In genomic region chr11:2874963-2875362, GRCh38 we compare ENCODE assay signal across 20 cellular contexts. TPM values are rescaled to one million over a fixed set of nuclear protein-coding genes. Genes with fewer than 3 reads are reported as not detected.
DNase-seq lines count a peak whose midpoint lies in the region; ATAC-seq, FAIRE-seq and TF ChIP-seq lines count a peak whose summit lies in the region.
"Had no signal": no experiment of that assay in that cellular context is flagged by ENCODE, and none has a peak within 500 bp of the region (broad histone marks: within the 10 kb centered on the region; RNA-seq: fewer than 3 reads in every experiment).

No MANE protein-coding gene starts in this region.

- H2BK12ac ChIP-seq in neuronal stem cell (ENCODE audit: low read length): no peak overlapping the region

- no peaks in the 10 kb centered on the region for H3K36me3 Mint-ChIP-seq in activated CD8-positive, alpha-beta T cell treated with anti-CD3 and anti-CD28 coated beads for 36 hours (ENCODE audit: low read depth)
- H3K36me3 Mint-ChIP-seq: CD8-positive, alpha-beta T cell had no signal

- H3K27ac ChIP-seq in HEK293 (ENCODE audit: extremely low read depth, low read depth, low read length) (no peak overlapping the region), K562 (ENCODE audit: extremely low read depth, low read depth, low read length) (no peak overlapping the region), neuronal stem cell (replicated peaks; ENCODE audit: low read length) (no peak overlapping the region)
- H3K27ac ChIP-seq: 22Rv1; A549; BLaER1 treated with 17β-estradiol and CSF1 and Interleukin-3, amounts not matched to agents 10 nM and 100 nM; C4-2B had no signal

- no peak for TF ChIP-seq POLR2A in K562 (conservative IDR thresholded peaks at IDR 0.05)

- H3K36me3 ChIP-seq in HEK293 (ENCODE audit: control insufficient read depth in 2 of 2, insufficient read depth in 1 of 2, low read length in 2 of 2) (no peaks in the 10 kb centered on the region), K562 (ENCODE audit: control insufficient read depth, insufficient read depth, low read length) (no peaks in the 10 kb centered on the region), neuronal stem cell (replicated peaks in 1 of 2; ENCODE audit: control insufficient read depth in 2 of 2, insufficient read depth in 2 of 2, low read length in 2 of 2) (peaks cover 0 to 1% of the 10 kb centered on the region in 2 donors)

- H2BK15ac ChIP-seq in neuronal stem cell (ENCODE audit: low read length): no peak overlapping the region

- no peak overlapping the region for H3K14ac ChIP-seq in neuronal stem cell (ENCODE audit: low read length)

- no peak overlapping the region for H2BK120ac ChIP-seq in neuronal stem cell (ENCODE audit: low read depth, low read length)

- in situ Hi-C loops in K562 (cut with MboI): no loop called here

- H3K27me3 ChIP-seq in K562 (ENCODE audit: control insufficient read depth in 2 of 2, insufficient read depth in 2 of 2, low read length in 2 of 2) (peaks cover 0 to 7% of the 10 kb centered on the region in 2 experiments; a peak in 1 of 5 replicates), neuronal stem cell (ENCODE audit: control insufficient read depth in 3 of 3, insufficient read depth in 3 of 3, low read depth in 1 of 3, low read length in 3 of 3) (peaks cover 2 to 19% (median 12%) of the 10 kb centered on the region in 3 experiments)

- no peak overlapping the region for H2BK5ac ChIP-seq in neuronal stem cell (ENCODE audit: low read length)

- no peaks in the 10 kb centered on the region for H3K79me1 ChIP-seq in neuronal stem cell (ENCODE audit: low read depth, low read length)

- H3K9me3 Mint-ChIP-seq in activated CD8-positive, alpha-beta T cell treated with anti-CD3 and anti-CD28 coated beads for 36 hours: no peaks in the 10 kb centered on the region
- H3K9me3 Mint-ChIP-seq: CD4-positive, alpha-beta T cell; CD8-positive, alpha-beta T cell had no signal

- H3K9ac ChIP-seq in K562 (ENCODE audit: insufficient read depth in 1 of 2, low read depth in 2 of 2, low read length in 2 of 2): no peak overlapping the region
- H3K9ac ChIP-seq in neuronal stem cell (ENCODE audit: low read depth, low read length, poor library complexity): no peak overlapping the region
- H3K9ac ChIP-seq: BLaER1 treated with 17β-estradiol and CSF1 and Interleukin-3, amounts not matched to agents 10 nM and 100 nM had no signal

- H3K9me3 ChIP-seq in HEK293 (ENCODE audit: control insufficient read depth, insufficient read depth, low read depth, low read length): no peaks in the 10 kb centered on the region
- peaks cover 6% of the 10 kb centered on the region for H3K9me3 ChIP-seq in K562 (replicated peaks; ENCODE audit: control insufficient read depth, insufficient read depth, low read depth, low read length)
- peaks cover 12 to 13% of the 10 kb centered on the region in 2 donors for H3K9me3 ChIP-seq in neuronal stem cell (replicated peaks in 1 of 2; ENCODE audit: control insufficient read depth in 2 of 2, insufficient read depth in 1 of 2, low read depth in 1 of 2, low read length in 2 of 2)
- H3K9me3 ChIP-seq: A549, Caco-2 had no signal

- 44% methylated on average over 10 of the region's 10 CpGs for WGBS in K562 (ENCODE audit: insufficient coverage, low coverage, missing lambda C conversion rate)
- WGBS in neuronal stem cell (ENCODE audit: extremely low coverage in 2 of 2, insufficient read length in 2 of 2, insufficient replicate concordance in 1 of 2), 2 donors: no CpG with 5 or more reads among the region's 10 CpGs

- intact Hi-C loops in K562 (cut with micrococcal nuclease): no loop called here
- intact Hi-C loops in activated CD8-positive, alpha-beta T cell treated with anti-CD3 and anti-CD28 coated beads for 36 hours (cut with micrococcal nuclease): no loop called here

- CTCF ChIA-PET in HEK293 (lab: Yijun Ruan, JAX): interaction anchor here (1.7 kb wide), 1 partner anchor 8 kb away, joined by 5 read pairs; no protein-coding TSS in a partner anchor
- CTCF ChIA-PET in K562 (lab: Yijun Ruan, JAX; ENCODE audit: low intra/inter-chr PET ratio): no interaction called here
- CTCF ChIA-PET in activated CD8-positive, alpha-beta T cell treated with anti-CD3 and anti-CD28 coated beads for 36 hours (lab: Charles Lee): interaction anchor here (0.9 kb wide), 1 partner anchor 11 kb away, joined by 4 read pairs; no protein-coding TSS in a partner anchor

- H3K4me1 ChIP-seq in HEK293 (ENCODE audit: control insufficient read depth, insufficient read depth, low read length): no peaks in the 10 kb centered on the region
- peaks cover 0 to 15% of the 10 kb centered on the region in 2 experiments; a peak in 1 of 5 replicates for H3K4me1 ChIP-seq in K562 (replicated peaks in 1 of 2; ENCODE audit: control insufficient read depth in 2 of 2, insufficient read depth in 2 of 2, low read length in 2 of 2)
- H3K4me1 ChIP-seq in neuronal stem cell (ENCODE audit: control insufficient read depth in 2 of 2, insufficient read depth in 1 of 2, low read depth in 1 of 2, low read length in 2 of 2): peaks cover 13% of the 10 kb centered on the region in 2 donors
- H3K4me1 ChIP-seq: A549, Caco-2 had no signal

- H3K4ac ChIP-seq in neuronal stem cell (ENCODE audit: low read length): no peak overlapping the region

- DNase-seq in K562 (ENCODE audit: extremely low read depth in 1 of 4, low spot score in 3 of 4) (no peak), neuronal stem cell (ENCODE audit: low spot score) (no peak)
- no peak for DNase-seq in activated CD8-positive, alpha-beta T cell treated with anti-CD3 and anti-CD28 coated beads for 36 hours
- DNase-seq: AML-193; Caco-2; Calu3; CD4-positive, alpha-beta T cell; CD8-positive, alpha-beta T cell; DMS79 treated with DMSO at 0.1 percent for 48 hours; GF-D8 had no signal

- ATAC-seq in K562 (peak; percentile 43; the same call in 1 of the 3 replicates), GM21360 (IDR thresholded peaks at IDR 0.05; ENCODE audit: unreplicated experiment) (no peak)
- no peak for ATAC-seq in activated CD8-positive, alpha-beta T cell treated with anti-CD3 and anti-CD28 coated beads for 36 hours
- ATAC-seq: A549; CD8-positive, alpha-beta T cell had no signal

- no peak overlapping the region for H4K91ac ChIP-seq in neuronal stem cell (ENCODE audit: low read depth, low read length, poor library complexity)

- TF ChIP-seq RAD21 in K562 (CRISPR knock-in tag; conservative IDR thresholded peaks at IDR 0.05 in 1 of 2, IDR thresholded peaks at IDR 0.05 in 1 of 2): no peak

- no peak overlapping the region for H2AFZ ChIP-seq in K562 (ENCODE audit: low read depth, low read length)
- H2AFZ ChIP-seq in neuronal stem cell (ENCODE audit: low read length): no peak overlapping the region

- TF ChIP-seq CTCF in HEK293 (tag by site-specific recombination; IDR thresholded peaks at IDR 0.05): no peak
- no peak; a peak in 1 of 6 replicates for TF ChIP-seq CTCF in K562 (IDR thresholded peaks at IDR 0.05 in 2 of 3, conservative IDR thresholded peaks at IDR 0.05 in 1 of 3; ENCODE audit: insufficient read depth in 2 of 3, low read depth in 1 of 3, low read length in 3 of 3)
- TF ChIP-seq CTCF in activated CD8-positive, alpha-beta T cell treated with anti-CD3 and anti-CD28 coated beads for 36 hours (IDR thresholded peaks at IDR 0.05): no peak

- H3K23ac ChIP-seq in neuronal stem cell (ENCODE audit: low read depth, low read length, poor library complexity): no peak overlapping the region

- no peak overlapping the region for H4K8ac ChIP-seq in neuronal stem cell (ENCODE audit: low read depth, low read length)

- no peak overlapping the region for H3K27ac Mint-ChIP-seq in activated CD8-positive, alpha-beta T cell treated with anti-CD3 and anti-CD28 coated beads for 36 hours
- H3K27ac Mint-ChIP-seq: B cell; CD4-positive, alpha-beta T cell; CD8-positive, alpha-beta T cell had no signal

- H2AK5ac ChIP-seq in neuronal stem cell (ENCODE audit: low read depth, low read length): peak overlapping the region; percentile 71

- H4K20me1 ChIP-seq in K562 (replicated peaks; ENCODE audit: control insufficient read depth, insufficient read depth, low read length): no peaks in the 10 kb centered on the region
- H4K20me1 ChIP-seq: BLaER1 treated with 17β-estradiol and CSF1 and Interleukin-3, amounts not matched to agents 10 nM and 100 nM had no signal

- POLR2A ChIA-PET in HEK293 (lab: Yijun Ruan, JAX): no interaction called here
- POLR2A ChIA-PET in K562 (lab: Yijun Ruan, JAX): interaction anchor here (0.6 to 0.7 kb wide), 2 partner anchors 291 to 598 kb away, joined by 3 to 4 read pairs; no protein-coding TSS in a partner anchor
- POLR2A ChIA-PET in activated CD8-positive, alpha-beta T cell treated with anti-CD3 and anti-CD28 coated beads for 36 hours (lab: Charles Lee): no interaction called here

- no peak for TF ChIP-seq EP300 in K562 (IDR thresholded peaks at IDR 0.05; ENCODE audit: low read length)

- H3K9me1 ChIP-seq in K562 (ENCODE audit: control insufficient read depth, insufficient read depth, low read length): no peaks in the 10 kb centered on the region

- H3K4me2 ChIP-seq in K562 (ENCODE audit: insufficient read depth, low read length): no peak overlapping the region
- no peak overlapping the region for H3K4me2 ChIP-seq in neuronal stem cell (ENCODE audit: insufficient read depth, low read length, poor library complexity, severe bottlenecking)
- H3K4me2 ChIP-seq: A549; BLaER1 treated with 17β-estradiol and CSF1 and Interleukin-3, amounts not matched to agents 10 nM and 100 nM had no signal

- peaks cover 18% of the 10 kb centered on the region for H3K27me3 Mint-ChIP-seq in activated CD8-positive, alpha-beta T cell treated with anti-CD3 and anti-CD28 coated beads for 36 hours

- no TSS peak for BruUV-seq in K562 (replicated peaks; lab: Mats Ljungman, UMichigan)

- no peak overlapping the region for H3K18ac ChIP-seq in neuronal stem cell (ENCODE audit: low read length)

- H3K4me3 Mint-ChIP-seq in activated CD8-positive, alpha-beta T cell treated with anti-CD3 and anti-CD28 coated beads for 36 hours: no peak overlapping the region
- H3K4me3 Mint-ChIP-seq: B cell; CD4-positive, alpha-beta T cell; CD8-positive, alpha-beta T cell had no signal

- peaks cover 3% of the 10 kb centered on the region for H3K4me1 Mint-ChIP-seq in activated CD8-positive, alpha-beta T cell treated with anti-CD3 and anti-CD28 coated beads for 36 hours (ENCODE audit: low read depth)
- H3K4me1 Mint-ChIP-seq: B cell had no signal

- no peak for FAIRE-seq in K562 (lab: Jason Lieb, UNC)
- FAIRE-seq: A549, D721Med, G401.6, GM12891 had no signal

- H3K4me3 ChIP-seq in HEK293 (ENCODE audit: low read depth, low read length) (no peak overlapping the region), K562 (no peak overlapping the region), neuronal stem cell (ENCODE audit: low read length in 2 of 2) (no peak overlapping the region)
- H3K4me3 ChIP-seq: A549; BLaER1 treated with 17β-estradiol and CSF1 and Interleukin-3, amounts not matched to agents 10 nM and 100 nM had no signal

- H3K79me2 ChIP-seq in K562 (ENCODE audit: control insufficient read depth, insufficient read depth, low read length): no peaks in the 10 kb centered on the region

RNA-seq across cellular contexts. Expression of gene CDKN1C, which starts 10.6 kb away (rescaled TPM):
- 7.1 and 13.9 TPM in 2 replicates for total RNA-seq in K562 (2011; cell fraction: chromatin; rRNA removed; ENCODE audit: low replicate concordance)
- 20.5 and 24.5 TPM in 2 replicates for total RNA-seq in K562 (2011; cell fraction: nucleolus; rRNA removed)
- total RNA-seq in K562 (2011; cell fraction: nucleoplasm; rRNA removed): 10.9 and 11.1 TPM in 2 replicates
- total RNA-seq in K562 (2014; rRNA removed) (19.2 and 23.5 TPM in 2 replicates), K562 (2014; rRNA removed; fragmentation: Illumina TruSeq; extraction: Trizol) (3.5 and 4.0 TPM in 2 replicates), K562 (2015; rRNA removed; fragmentation: Illumina TruSeq; extraction: Trizol) (2.8 and 3.5 TPM in 2 replicates), K562 (2021) (21.1 and 21.9 TPM in 2 replicates)
- polyA plus RNA-seq in K562 (2011; rRNA removed) (9.2 and 17.4 TPM in 2 replicates), K562 (2014; fragmentation: Illumina TruSeq; extraction: Trizol) (3.9 and 5.2 TPM in 2 replicates), K562 (2014; fragmentation: Nextera tagmentation; extraction: Ambion mirVana) (10 to 100 TPM in 1 of 2 experiments, 1 to 10 TPM in 1; 9.3 to 18.7 TPM), K562 (2014; rRNA removed) (11.0 and 13.0 TPM in 2 replicates)
- 12.9 and 29.1 TPM in 2 replicates for polyA plus RNA-seq in K562 (2011; cell fraction: cytosol; rRNA removed)
- polyA plus RNA-seq in K562 (2011; cell fraction: nucleus; rRNA removed): 25.4 and 25.7 TPM in 2 replicates
- 10.9 and 13.2 TPM in 2 replicates for polyA plus RNA-seq in K562 (2012)
- 4.8 and 6.4 TPM in 2 replicates for polyA minus RNA-seq in K562 (2011; rRNA and poly(A)+ RNA removed)
- polyA minus RNA-seq in K562 (2011; cell fraction: cytosol; rRNA and poly(A)+ RNA removed): 11.8 and 22.5 TPM in 2 replicates
- 7.5 and 8.9 TPM in 2 replicates for polyA minus RNA-seq in K562 (2011; cell fraction: nucleus; rRNA and poly(A)+ RNA removed)
- polyA plus RNA-seq in neuronal stem cell (2013, experiment 1 of 2): 45.4 TPM
- polyA plus RNA-seq in neuronal stem cell (2013, experiment 2 of 2): 48.3 TPM
- total RNA-seq in activated CD8-positive, alpha-beta T cell treated with anti-CD3 and anti-CD28 coated beads for 36 hours: 1 to 10 TPM; 1.6 TPM

RNA-seq across cellular contexts. Expression of gene PHLDA2, which starts 54.3 kb away (rescaled TPM):
- 3.2 and 7.8 TPM in 2 replicates for total RNA-seq in K562 (2011; cell fraction: chromatin; rRNA removed; ENCODE audit: low replicate concordance)
- total RNA-seq in K562 (2011; cell fraction: nucleolus; rRNA removed): 13.6 and 14.7 TPM in 2 replicates
- total RNA-seq in K562 (2011; cell fraction: nucleoplasm; rRNA removed): 5.4 and 5.7 TPM in 2 replicates
- 14.8 and 26.2 TPM in 2 replicates for total RNA-seq in K562 (2014; rRNA removed)
- total RNA-seq in K562 (2014; rRNA removed; fragmentation: Illumina TruSeq; extraction: Trizol): 0.70 and 0.76 TPM in 2 replicates
- total RNA-seq in K562 (2015; rRNA removed; fragmentation: Illumina TruSeq; extraction: Trizol): 5.7 and 6.3 TPM in 2 replicates
- total RNA-seq in K562 (2021): 42.4 and 43.2 TPM in 2 replicates
- polyA plus RNA-seq in K562 (2011; rRNA removed): 4.7 and 4.9 TPM in 2 replicates
- 19.3 and 101 TPM in 2 replicates for polyA plus RNA-seq in K562 (2011; cell fraction: cytosol; rRNA removed)
- polyA plus RNA-seq in K562 (2011; cell fraction: nucleus; rRNA removed): 10.5 and 21.0 TPM in 2 replicates
- polyA plus RNA-seq in K562 (2012): 26.8 and 31.0 TPM in 2 replicates
- 4.0 and 24.8 TPM in 2 replicates for polyA plus RNA-seq in K562 (2014; fragmentation: Illumina TruSeq; extraction: Trizol)
- under 1 TPM; 0.43 to 0.87 TPM for polyA plus RNA-seq in K562 (2014; fragmentation: Nextera tagmentation; extraction: Ambion mirVana)
- 33.6 and 37.8 TPM in 2 replicates for polyA plus RNA-seq in K562 (2014; rRNA removed)
- 0.84 and 1.1 TPM in 2 replicates for polyA minus RNA-seq in K562 (2011; rRNA and poly(A)+ RNA removed)
- 14.8 and 27.2 TPM in 2 replicates for polyA minus RNA-seq in K562 (2011; cell fraction: cytosol; rRNA and poly(A)+ RNA removed)
- 11.8 and 14.1 TPM in 2 replicates for polyA minus RNA-seq in K562 (2011; cell fraction: nucleus; rRNA and poly(A)+ RNA removed)
- polyA plus RNA-seq in neuronal stem cell (2013, experiment 1 of 2): 6.3 TPM
- polyA plus RNA-seq in neuronal stem cell (2013, experiment 2 of 2): 6.8 TPM
- 1 to 10 TPM; 3.6 to 3.7 TPM for total RNA-seq in activated CD8-positive, alpha-beta T cell treated with anti-CD3 and anti-CD28 coated beads for 36 hours
- total RNA-seq: B cell had no signal

Comparison
In these comparisons a context has a peak if more than half of its experiments do, and no peak if none do; other contexts are left out.
1. Of the 44 proteins assayed by ChIP-seq in both K562 and HEK293: peak only in K562: none; only in HEK293: SETDB1; in both: none; in neither: 43.